ENCODE assay signal across 9 cellular contexts in genomic region chr1:156090822-156091188, GRCh38. TPM values are rescaled to one million over a fixed set of nuclear protein-coding genes. Genes with fewer than 3 reads are reported as not detected.
A peak's percentile ranks its signal among the peaks of the same experiment; 100 is the strongest.
DNase-seq lines count a peak whose midpoint lies in the region; ATAC-seq and TF ChIP-seq lines count a peak whose summit lies in the region.
"Had no signal": no experiment of that assay in that cellular context is flagged by ENCODE, and none has a peak within 500 bp of the region (broad histone marks: within the 10 kb centered on the region; RNA-seq: fewer than 3 reads in every experiment).

No MANE protein-coding gene starts in this region.

- ATAC-seq in GM18498 (IDR thresholded peaks at IDR 0.05; ENCODE audit: unreplicated experiment) (peak; percentile 64), upper lobe of left lung (ENCODE audit: low FRiP score in 2 of 2) (peak; percentile 88 to 90)

- H3K9me3 ChIP-seq in MM.1S (replicated peaks; ENCODE audit: insufficient read depth, low read length) (no peaks in the 10 kb centered on the region), parathyroid adenoma (ENCODE audit: control insufficient read depth, low read length) (no peaks in the 10 kb centered on the region), upper lobe of left lung (no peaks in the 10 kb centered on the region)

- H3K36me3 ChIP-seq in MM.1S (replicated peaks; ENCODE audit: insufficient read depth, low read length) (no peaks in the 10 kb centered on the region), parathyroid adenoma (ENCODE audit: control insufficient read depth, insufficient read depth, low read length) (no peaks in the 10 kb centered on the region), upper lobe of left lung (no peaks in the 10 kb centered on the region)

- no peak overlapping the region for H3K4me2 ChIP-seq in MM.1S (ENCODE audit: low read depth, low read length)
- no peak overlapping the region for H3K4me2 ChIP-seq in parathyroid adenoma (ENCODE audit: low read length)

- DNase-seq in 8988T (peak; percentile 73), MM.1S (peak; percentile 95), SK-N-DZ (ENCODE audit: low spot score) (peak; percentile 84), activated gamma-delta T cell treated with Interleukin-2 at 50 U/mL for 16 hours (peak; percentile 91), globus pallidus (ENCODE audit: low spot score) (peak; percentile 73), upper lobe of left lung (peak; percentile 81 to 89)

- no peak for TF ChIP-seq EP300 in upper lobe of left lung (IDR thresholded peaks at IDR 0.05)

- H3K4me1 ChIP-seq in MM.1S (ENCODE audit: low read length) (peaks cover 11% of the 10 kb centered on the region; the same call in 1 of the 2 replicates), parathyroid adenoma (no peaks in the 10 kb centered on the region), upper lobe of left lung (peaks cover 0 to 30% (median 19%) of the 10 kb centered on the region in 4 donors)

- H2AFZ ChIP-seq in MM.1S (ENCODE audit: low read length) (peak overlapping the region; percentile 56; the same call in 1 of the 2 replicates), parathyroid adenoma (peak overlapping the region; percentile 38)

- no peaks in the 10 kb centered on the region for H3F3A ChIP-seq in MM.1S (ENCODE audit: insufficient read depth, low read length)

- H3K9ac ChIP-seq in MM.1S (ENCODE audit: low read length) (no peak overlapping the region), parathyroid adenoma (no peak overlapping the region)

- H3K4me3 ChIP-seq in MM.1S (ENCODE audit: low read length) (no peak overlapping the region), parathyroid adenoma (ENCODE audit: low read depth, low read length) (no peak overlapping the region), upper lobe of left lung (no peak overlapping the region)

- no peaks in the 10 kb centered on the region for H3K79me2 ChIP-seq in MM.1S (ENCODE audit: low read length)
- H3K79me2 ChIP-seq in parathyroid adenoma, result no peaks in the 10 kb centered on the region

- no peak overlapping the region for H3K27ac ChIP-seq in MM.1S (ENCODE audit: low read length)
- no peak overlapping the region for H3K27ac ChIP-seq in parathyroid adenoma
- peak overlapping the region in 1 of 4 donors; percentile 39 for H3K27ac ChIP-seq in upper lobe of left lung

- H4K20me1 ChIP-seq in MM.1S (ENCODE audit: insufficient read depth, low read length), result no peaks in the 10 kb centered on the region

- WGBS in upper lobe of left lung, 2 donors, result 41 to 88% methylated on average over 6 to 14 of the region's 14 CpGs

- H3K9me2 ChIP-seq in MM.1S (replicated peaks; ENCODE audit: insufficient read depth, low read length), result no peaks in the 10 kb centered on the region

- H3K27me3 ChIP-seq in MM.1S (replicated peaks; ENCODE audit: insufficient read depth, low read length), result no peaks in the 10 kb centered on the region
- no peaks in the 10 kb centered on the region for H3K27me3 ChIP-seq in parathyroid adenoma (ENCODE audit: control insufficient read depth, insufficient read depth, low read length)
- H3K27me3 ChIP-seq in upper lobe of left lung, result no peaks in the 10 kb centered on the region

- peak; percentile 96 for TF ChIP-seq CTCF in MM.1S (IDR thresholded peaks at IDR 0.05; ENCODE audit: low read length)
- TF ChIP-seq CTCF in parathyroid adenoma (IDR thresholded peaks at IDR 0.05), result peak; percentile 70
- TF ChIP-seq CTCF in upper lobe of left lung (IDR thresholded peaks at IDR 0.05), result peak; percentile 67 to 91 (median 86)

- no peak for TF ChIP-seq POLR2A in upper lobe of left lung (IDR thresholded peaks at IDR 0.05)

RNA-seq across cellular contexts. Expression of gene MEX3A, which starts 8.5 kb away (rescaled TPM):
- 52.8 and 57.8 TPM in 2 replicates for polyA plus RNA-seq in SK-N-DZ (2014; cell fraction: cytosol; rRNA removed)
- 24.5 and 43.5 TPM in 2 replicates for polyA plus RNA-seq in SK-N-DZ (2014; cell fraction: nucleus; rRNA removed)
- 1 to 10 TPM in 2 of 6 donors, under 1 TPM in 3, not detected in 1; 0.26 to 2.0 (median 1.00) TPM for total RNA-seq in upper lobe of left lung

RNA-seq across cellular contexts. Expression of gene LMNA, which starts 23.7 kb away (rescaled TPM):
- polyA plus RNA-seq in SK-N-DZ (2014; cell fraction: cytosol; rRNA removed), result 18.7 and 26.6 TPM in 2 replicates
- 41.9 and 45.0 TPM in 2 replicates for polyA plus RNA-seq in SK-N-DZ (2014; cell fraction: nucleus; rRNA removed)
- 1,000 to 10,000 TPM in 1 of 6 donors, 100 to 1,000 TPM in 5; 156 to 1,281 (median 388) TPM for total RNA-seq in upper lobe of left lung

RNA-seq across cellular contexts. Expression of gene RAB25, which starts 29.8 kb away (rescaled TPM):
- 0.30 and 0.85 TPM in 2 replicates for polyA plus RNA-seq in SK-N-DZ (2014; cell fraction: cytosol; rRNA removed)
- polyA plus RNA-seq in SK-N-DZ (2014; cell fraction: nucleus; rRNA removed), result not detected in 2 replicates
- 100 to 1,000 TPM in 1 of 6 donors, 10 to 100 TPM in 5; 58.7 to 123 (median 88.9) TPM for total RNA-seq in upper lobe of left lung
- total RNA-seq: skeletal muscle tissue had no signal

RNA-seq across cellular contexts. Expression of gene LAMTOR2, which starts 36.2 kb away (rescaled TPM):
- polyA plus RNA-seq in SK-N-DZ (2014; cell fraction: cytosol; rRNA removed), result 43.7 and 52.4 TPM in 2 replicates
- polyA plus RNA-seq in SK-N-DZ (2014; cell fraction: nucleus; rRNA removed), result 21.0 and 33.7 TPM in 2 replicates
- total RNA-seq in upper lobe of left lung, result 10 to 100 TPM; 35.6 to 84.5 (median 68.8) TPM

RNA-seq across cellular contexts. Expression of gene UBQLN4, which starts 37.2 kb away (rescaled TPM):
- polyA plus RNA-seq in SK-N-DZ (2014; cell fraction: cytosol; rRNA removed), result 49.8 and 51.3 TPM in 2 replicates
- 78.6 and 82.4 TPM in 2 replicates for polyA plus RNA-seq in SK-N-DZ (2014; cell fraction: nucleus; rRNA removed)
- total RNA-seq in upper lobe of left lung, result 10 to 100 TPM; 22.2 to 39.8 (median 24.5) TPM
